Comparison of ENCODE assay signal across 1 cellular context in genomic region chr20:8305449-8305978, GRCh38.
TF ChIP-seq lines count a peak whose summit lies in the region.

No MANE protein-coding gene starts in this region.

TF ChIP-seq in GM23338, 12 proteins besides CTCF, POLR2A, EP300 and RAD21 (continued from another document):
- TF ChIP-seq REST (IDR thresholded peaks at IDR 0.05; ENCODE audit: unreplicated experiment): no peak
